11 cellular contexts compared by ENCODE assay signal in the genomic region with DNA sequence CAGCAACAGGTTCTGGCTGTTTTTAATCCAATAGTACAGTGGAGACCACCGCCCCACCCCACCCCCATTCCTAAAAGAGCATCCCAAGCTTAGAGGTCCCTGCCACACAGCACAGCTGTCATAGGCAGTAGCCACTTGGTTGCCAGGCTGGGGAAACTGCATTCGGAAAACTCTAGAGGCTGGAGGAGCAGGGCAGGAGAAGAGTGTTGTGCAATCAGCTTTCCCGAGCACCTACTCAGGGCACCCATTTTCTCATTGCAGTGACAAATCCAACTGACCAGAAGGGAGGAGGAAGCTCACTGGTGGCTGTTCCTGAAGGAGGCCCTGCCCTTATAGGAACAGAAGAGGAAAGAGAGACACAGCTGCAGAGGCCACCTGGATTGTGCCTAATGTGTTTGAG. TPM values are rescaled to one million over a fixed set of nuclear protein-coding genes. Genes with fewer than 3 reads are reported as not detected.
DNase-seq lines count a peak whose midpoint lies in the region; ATAC-seq and TF ChIP-seq lines count a peak whose summit lies in the region.
"Had no signal": no experiment of that assay in that cellular context is flagged by ENCODE, and none has a peak within 500 bp of the region (broad histone marks: within the 10 kb centered on the region; RNA-seq: fewer than 3 reads in every experiment).

No MANE protein-coding gene starts in this region.

- H3K9me3 ChIP-seq in hepatocyte (ENCODE audit: low read depth): no peaks in the 10 kb centered on the region
- H3K9me3 ChIP-seq in sigmoid colon: no peaks in the 10 kb centered on the region

- peaks cover 5% of the 10 kb centered on the region for H3K4me1 ChIP-seq in hepatocyte (ENCODE audit: insufficient read depth)
- peaks cover 0 to 18% (median 9%) of the 10 kb centered on the region in 4 donors for H3K4me1 ChIP-seq in sigmoid colon

- H3K4me3 ChIP-seq in HFF-Myc (replicated peaks; ENCODE audit: low read depth, low read length) (peak overlapping the region; percentile 58; the same call in 1 of the 2 replicates), hepatocyte (no peak overlapping the region), sigmoid colon (peak overlapping the region in 1 of 4 donors; percentile 74)

- H2AFZ ChIP-seq in hepatocyte: no peak overlapping the region

- DNase-seq in HFF-Myc (ENCODE audit: extremely low read depth, low read depth) (no peak), hepatocyte (ENCODE audit: low spot score) (no peak), sigmoid colon (peak; percentile 54), C1 segment of cervical spinal cord (lab: John Stamatoyannopoulos, UW) (no peak), mesenteric fat pad (ENCODE audit: low spot score) (no peak)
- DNase-seq in activated CD8-positive, alpha-beta memory T cell treated with anti-CD3 and anti-CD28 coated beads, Interleukin-2, amount 50 U/mL, for 48 hours: no peak
- DNase-seq: DMS79, nucleus accumbens had no signal

- 96% methylated on average over 3 of the region's 3 CpGs for WGBS in hepatocyte (ENCODE audit: low lambda C conversion rate, missing lambda C conversion rate)
- 33 to 64% methylated on average over 3 of the region's 3 CpGs for WGBS in sigmoid colon, 2 donors

- no peak for TF ChIP-seq POLR2A in sigmoid colon (IDR thresholded peaks at IDR 0.05)

- ATAC-seq in HG02973 (IDR thresholded peaks at IDR 0.05; ENCODE audit: unreplicated experiment): no peak

- H3K4me3 Mint-ChIP-seq in brain: peak overlapping the region in 4 of 5 experiments; percentile 76 to 87 (median 83)

- H3K79me2 ChIP-seq in hepatocyte: no peaks in the 10 kb centered on the region

- peaks cover 6% of the 10 kb centered on the region for H3K4me1 Mint-ChIP-seq in brain

- no peaks in the 10 kb centered on the region for H4K20me1 ChIP-seq in hepatocyte (ENCODE audit: insufficient read depth, poor library complexity, severe bottlenecking)

- H3K27ac Mint-ChIP-seq in brain: no peak overlapping the region

- no peaks in the 10 kb centered on the region for H3K9me2 ChIP-seq in hepatocyte (replicated peaks; ENCODE audit: insufficient read depth)

- H3K27ac ChIP-seq in hepatocyte (no peak overlapping the region), sigmoid colon (peak overlapping the region in 1 of 4 donors; percentile 79)

- TF ChIP-seq CTCF in HFF-Myc (IDR thresholded peaks at IDR 0.05; ENCODE audit: low read depth, low read length, missing control alignments): no peak
- TF ChIP-seq CTCF in brain (conservative IDR thresholded peaks at IDR 0.05): no peak
- TF ChIP-seq CTCF in hepatocyte (IDR thresholded peaks at IDR 0.05; ENCODE audit: poor library complexity): no peak
- TF ChIP-seq CTCF in sigmoid colon (IDR thresholded peaks at IDR 0.05): no peak

- H3K36me3 Mint-ChIP-seq in brain: no peaks in the 10 kb centered on the region

- H3K27me3 ChIP-seq in hepatocyte (peaks cover 3% of the 10 kb centered on the region), sigmoid colon (peaks cover 0 to 17% (median 0%) of the 10 kb centered on the region in 3 donors)

- peak overlapping the region; percentile 95 for H3K4me2 ChIP-seq in hepatocyte

- no peak for TF ChIP-seq EP300 in sigmoid colon (IDR thresholded peaks at IDR 0.05)

- no peaks in the 10 kb centered on the region for H3K9me3 Mint-ChIP-seq in brain

- H3K27me3 Mint-ChIP-seq in brain: peaks cover 60% of the 10 kb centered on the region

- intact Hi-C loops in sigmoid colon (cut with DNase I): no loop called here

- H3K36me3 ChIP-seq in hepatocyte (replicated peaks; ENCODE audit: insufficient read depth, low read depth) (no peaks in the 10 kb centered on the region), sigmoid colon (no peaks in the 10 kb centered on the region)

RNA-seq across cellular contexts. Expression of a gene that starts 1.1 kb away (rescaled TPM):
- polyA plus RNA-seq in brain (ENCODE audit: insufficient read depth, low read depth, low replicate concordance): 1.4 TPM
- 8.3 and 9.6 TPM in 2 replicates for total RNA-seq in hepatocyte
- 28.8 and 33.5 TPM in 2 replicates for polyA plus RNA-seq in hepatocyte
- total RNA-seq in sigmoid colon: 1 to 10 TPM; 1.5 to 6.8 (median 4.0) TPM
- polyA plus RNA-seq in sigmoid colon: 100 to 1,000 TPM in 1 of 3 donors, 10 to 100 TPM in 2; 13.2 to 222 (median 16.0) TPM
- 9.5 TPM for total RNA-seq in mesenteric fat pad

RNA-seq across cellular contexts. Expression of a gene that starts 17.2 kb away (rescaled TPM):
- not detected for polyA plus RNA-seq in brain (ENCODE audit: insufficient read depth, low read depth, low replicate concordance)
- not detected in 2 replicates for total RNA-seq in hepatocyte
- not detected in 2 replicates for polyA plus RNA-seq in hepatocyte
- not detected for total RNA-seq in sigmoid colon
- not detected for polyA plus RNA-seq in sigmoid colon
- total RNA-seq in mesenteric fat pad: not detected
- total RNA-seq: fibroblast of lung had no signal
- polyA plus RNA-seq: fibroblast of lung had no signal

RNA-seq across cellular contexts. Expression of a gene that starts 33.8 kb away (rescaled TPM):
- polyA plus RNA-seq in brain (ENCODE audit: insufficient read depth, low read depth, low replicate concordance) (0.81 TPM), hepatocyte (3.7 and 4.4 TPM in 2 replicates), sigmoid colon (1 to 10 TPM in 1 of 3 donors, under 1 TPM in 1, not detected in 1; 0.60 to 1.5 TPM)
- total RNA-seq in hepatocyte (6.0 and 7.5 TPM in 2 replicates), sigmoid colon (1 to 10 TPM in 1 of 4 donors, under 1 TPM in 2, not detected in 1; 0.33 to 9.6 (median 0.95) TPM), mesenteric fat pad (0.45 TPM)
